9 cellular contexts compared by ENCODE assay signal in the genomic region with DNA sequence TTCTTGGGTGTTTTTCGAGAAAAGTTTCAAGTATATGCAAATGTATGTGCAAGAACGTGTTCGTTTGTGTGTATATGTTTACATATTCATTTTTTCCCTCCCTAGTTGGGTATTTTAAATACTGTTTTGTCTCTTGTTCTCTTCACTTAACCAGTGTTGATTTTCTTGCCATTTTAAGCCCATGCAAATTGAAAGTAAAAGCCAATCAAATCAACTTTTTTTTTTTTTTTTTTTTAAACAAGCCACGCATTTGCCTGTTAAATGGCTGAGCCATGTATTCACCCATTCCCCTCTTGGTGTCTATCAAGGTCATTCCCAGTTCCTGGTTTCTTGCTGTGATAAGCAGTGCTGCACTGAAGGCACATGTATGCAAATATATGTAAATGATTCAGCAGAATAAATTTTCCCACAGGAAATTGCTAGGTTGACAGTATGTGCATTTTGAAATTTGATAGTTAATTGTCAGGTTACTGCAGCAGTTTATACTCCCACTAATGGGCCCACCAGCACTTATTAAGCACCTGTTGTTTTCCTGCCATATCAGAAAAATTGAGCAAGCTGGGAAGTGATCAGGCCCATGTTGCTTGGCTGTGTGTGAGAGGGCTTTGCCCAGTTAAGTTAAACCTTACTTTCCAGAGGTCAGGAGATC. TPM values are rescaled to one million over a fixed set of nuclear protein-coding genes. Genes with fewer than 3 reads are reported as not detected.
DNase-seq lines count a peak whose midpoint lies in the region; ATAC-seq, FAIRE-seq and TF ChIP-seq lines count a peak whose summit lies in the region.
"Had no signal": no experiment of that assay in that cellular context is flagged by ENCODE, and none has a peak within 500 bp of the region (broad histone marks: within the 10 kb centered on the region; RNA-seq: fewer than 3 reads in every experiment).

No MANE protein-coding gene starts in this region.

- no peak for TF ChIP-seq POLR2A in GM12891 (IDR thresholded peaks at IDR 0.05; ENCODE audit: low read depth, low read length)

- H3K27ac ChIP-seq in lower lobe of right lung = peak overlapping the region; percentile 53
- H3K27ac ChIP-seq in SJCRH30 = no peak overlapping the region

- intact Hi-C loops in lower lobe of right lung (cut with DNase I) = no loop called here

- FAIRE-seq in GM12891 (lab: Jason Lieb, UNC) = no peak

- no peak for TF ChIP-seq CTCF in lower lobe of right lung (IDR thresholded peaks at IDR 0.05)
- no peak for TF ChIP-seq CTCF in GM10248 (IDR thresholded peaks at IDR 0.05; ENCODE audit: control extremely low read depth, extremely low read depth, low read depth, missing control alignments)

- POLR2A ChIA-PET in GM10248 (lab: Yijun Ruan, JAX) = no interaction called here

- no peaks in the 10 kb centered on the region for H3K36me3 ChIP-seq in lower lobe of right lung
- no peaks in the 10 kb centered on the region for H3K36me3 ChIP-seq in SJCRH30

- ATAC-seq in GM21526 (IDR thresholded peaks at IDR 0.05; ENCODE audit: low FRiP score, unreplicated experiment) = peak; percentile 37
- ATAC-seq in lower lobe of right lung = no peak

- CTCF ChIA-PET in GM10248 (lab: Yijun Ruan, JAX) = no interaction called here

- H3K9me3 ChIP-seq in lower lobe of right lung (no peaks in the 10 kb centered on the region), SJCRH30 (replicated peaks) (no peaks in the 10 kb centered on the region)

- H3K4me1 ChIP-seq in lower lobe of right lung (peaks cover 54% of the 10 kb centered on the region), SJCRH30 (peaks cover under 1% of the 10 kb centered on the region; the same call in 1 of the 2 replicates)

- H3K27me3 ChIP-seq in lower lobe of right lung (ENCODE audit: low read depth) = no peaks in the 10 kb centered on the region
- no peaks in the 10 kb centered on the region for H3K27me3 ChIP-seq in SJCRH30

- DNase-seq in GM12891 (ENCODE audit: insufficient read length, low spot score) = no peak
- DNase-seq in M059J (ENCODE audit: low read depth) = peak; percentile 27
- no peak for DNase-seq in lower lobe of right lung
- DNase-seq in 8988T = no peak
- DNase-seq in stimulated activated CD8-positive, alpha-beta memory T cell treated with anti-CD3 and anti-CD28 coated beads, Interleukin-4, amount 100 ng/mL, for 48 hours = no peak
- no peak for DNase-seq in SJCRH30
- DNase-seq in GM10248 (ENCODE audit: extremely low spot score) = no peak
- DNase-seq: EL had no signal

- H3K4me3 ChIP-seq in lower lobe of right lung = no peak overlapping the region
- H3K4me3 ChIP-seq in SJCRH30 = no peak overlapping the region

TF ChIP-seq in GM12891, 5 proteins besides CTCF, POLR2A, EP300 and RAD21:
- TF ChIP-seq TAF1 (IDR thresholded peaks at IDR 0.05; ENCODE audit: low read depth, low read length) = no peak
- TF ChIP-seq PAX5 (IDR thresholded peaks at IDR 0.05; ENCODE audit: insufficient read depth, low read length, severe bottlenecking) = no peak
- no peak for TF ChIP-seq POLR2AphosphoS5 (IDR thresholded peaks at IDR 0.05; ENCODE audit: low read depth, low read length)
- TF ChIP-seq SPI1 (IDR thresholded peaks at IDR 0.05; ENCODE audit: low read depth, low read length) = peak; percentile 68
- TF ChIP-seq POU2F2 (IDR thresholded peaks at IDR 0.05; ENCODE audit: low read depth, low read length) = 0 out of 2 replicates have a peak, but pooled peaks have one; percentile 34

RNA-seq across cellular contexts. Expression of gene ABCC1, which starts 12.3 kb away (rescaled TPM):
- polyA plus RNA-seq in GM12891 (2012; ENCODE audit: low read depth, missing spikeins) = 18.8 TPM
- 11.3 and 21.5 TPM in 2 replicates for total RNA-seq in M059J (2014; rRNA removed; shearing (Covaris generic))
- total RNA-seq in lower lobe of right lung = 47.5 TPM
- 10.0 and 10.1 TPM in 2 replicates for total RNA-seq in SJCRH30 (2014; rRNA removed; shearing (Covaris generic))
